Comparison of ENCODE assay signal across 1 cellular context in genomic region chr1:213793482-213794067, GRCh38.
TF ChIP-seq lines count a peak whose summit lies in the region.

No MANE protein-coding gene starts in this region.

TF ChIP-seq in HepG2, 621 proteins besides CTCF, POLR2A, EP300 and RAD21 (continued from another document and continues in another):
- TF ChIP-seq PAXIP1 (CRISPR knock-in tag; conservative IDR thresholded peaks at IDR 0.05) (peak; percentile 80), RXRB (CRISPR knock-in tag; IDR thresholded peaks at IDR 0.05; ENCODE audit: borderline replicate concordance) (peak; percentile 48; the same call in 1 of the 2 replicates), TEAD3 (CRISPR knock-in tag; optimal IDR thresholded peaks at IDR 0.05; ENCODE audit: borderline replicate concordance) (peak; percentile 93), ARID5B (CRISPR knock-in tag; IDR thresholded peaks at IDR 0.05) (peak; percentile 74), BCL6 (CRISPR knock-in tag; IDR thresholded peaks at IDR 0.05) (peak; percentile 28; the same call in 1 of the 2 replicates), MXD1 (CRISPR knock-in tag; IDR thresholded peaks at IDR 0.05) (no peak), SPEN (CRISPR knock-in tag; IDR thresholded peaks at IDR 0.05; ENCODE audit: low read depth) (0 out of 2 replicates have a peak, but pooled peaks have one; percentile 26), MEIS1 (CRISPR knock-in tag; IDR thresholded peaks at IDR 0.05; ENCODE audit: borderline replicate concordance) (peak; percentile 78), THAP11 (CRISPR knock-in tag; IDR thresholded peaks at IDR 0.05) (peak; percentile 17; the same call in 1 of the 2 replicates), MAX (IDR thresholded peaks at IDR 0.05) (peak; percentile 45), RNF2 (conservative IDR thresholded peaks at IDR 0.05; ENCODE audit: low read depth) (no peak), ATF7-NPFF (CRISPR knock-in tag; IDR thresholded peaks at IDR 0.05; ENCODE audit: low read depth) (no peak), ZNF709 (CRISPR knock-in tag; IDR thresholded peaks at IDR 0.05) (no peak), MIXL1 (CRISPR knock-in tag; IDR thresholded peaks at IDR 0.05) (peak; percentile 57; the same call in 1 of the 2 replicates), TRIM24 (CRISPR knock-in tag; IDR thresholded peaks at IDR 0.05) (no peak), XBP1 (CRISPR knock-in tag; IDR thresholded peaks at IDR 0.05) (no peak), PITX1 (CRISPR knock-in tag; IDR thresholded peaks at IDR 0.05) (peak; percentile 43; the same call in 1 of the 2 replicates), POGZ (CRISPR knock-in tag; IDR thresholded peaks at IDR 0.05) (peak; percentile 81), ZFAT (CRISPR knock-in tag; conservative IDR thresholded peaks at IDR 0.05) (no peak), MAFG (CRISPR knock-in tag; IDR thresholded peaks at IDR 0.05) (no peak), NFYB (CRISPR knock-in tag; IDR thresholded peaks at IDR 0.05) (no peak), ZNF280D (CRISPR knock-in tag; IDR thresholded peaks at IDR 0.05) (no peak), BRD4 (CRISPR knock-in tag; IDR thresholded peaks at IDR 0.05) (peak; percentile 84), ZNF574 (CRISPR knock-in tag; IDR thresholded peaks at IDR 0.05) (peak; percentile 53; the same call in 1 of the 2 replicates), U2AF2 (IDR thresholded peaks at IDR 0.05; ENCODE audit: low read depth, low read length) (no peak), ZNF629 (CRISPR knock-in tag; conservative IDR thresholded peaks at IDR 0.05) (peak; percentile 51), MED13 (CRISPR knock-in tag; IDR thresholded peaks at IDR 0.05) (peak; percentile 78), MEIS2 (CRISPR knock-in tag; IDR thresholded peaks at IDR 0.05) (peak; percentile 84), ELF4 (CRISPR knock-in tag; IDR thresholded peaks at IDR 0.05; ENCODE audit: borderline replicate concordance) (no peak), CREB1 (IDR thresholded peaks at IDR 0.05) (no peak), CREB1 (CRISPR knock-in tag; IDR thresholded peaks at IDR 0.05) (peak; percentile 41; the same call in 1 of the 2 replicates), YY1 (IDR thresholded peaks at IDR 0.05; ENCODE audit: insufficient read depth, insufficient replicate concordance, low read depth, low read length) (peak; percentile 36), ZNF17 (CRISPR knock-in tag; IDR thresholded peaks at IDR 0.05) (no peak), ZBTB43 (CRISPR knock-in tag; conservative IDR thresholded peaks at IDR 0.05) (peak; percentile 63), ZFP37 (CRISPR knock-in tag; IDR thresholded peaks at IDR 0.05; ENCODE audit: borderline replicate concordance) (no peak), NCOA2 (CRISPR knock-in tag; IDR thresholded peaks at IDR 0.05) (peak; percentile 89), ZNF567 (CRISPR knock-in tag; IDR thresholded peaks at IDR 0.05; ENCODE audit: borderline replicate concordance) (0 out of 2 replicates have a peak, but pooled peaks have one; percentile 36), CBFB (CRISPR knock-in tag; IDR thresholded peaks at IDR 0.05) (peak; percentile 80), ZNF619 (CRISPR knock-in tag; IDR thresholded peaks at IDR 0.05) (no peak), TAF1 (CRISPR knock-in tag; IDR thresholded peaks at IDR 0.05) (peak; percentile 36; the same call in 1 of the 2 replicates), ARID2 (CRISPR knock-in tag; IDR thresholded peaks at IDR 0.05; ENCODE audit: borderline replicate concordance) (no peak), HNF1A (IDR thresholded peaks at IDR 0.05; ENCODE audit: low read depth) (0 out of 2 replicates have a peak, but pooled peaks have one; percentile 25), HNF1A (CRISPR knock-in tag; IDR thresholded peaks at IDR 0.05; ENCODE audit: borderline replicate concordance) (peak; percentile 81; the same call in 1 of the 2 replicates), SMARCC2 (IDR thresholded peaks at IDR 0.05) (no peak), ZNF263 (CRISPR knock-in tag; IDR thresholded peaks at IDR 0.05) (peak; percentile 80; the same call in 1 of the 2 replicates), XRCC5 (optimal IDR thresholded peaks at IDR 0.05; ENCODE audit: low read length) (peak; percentile 48)
